8 cellular contexts compared by ENCODE assay signal in the genomic region with DNA sequence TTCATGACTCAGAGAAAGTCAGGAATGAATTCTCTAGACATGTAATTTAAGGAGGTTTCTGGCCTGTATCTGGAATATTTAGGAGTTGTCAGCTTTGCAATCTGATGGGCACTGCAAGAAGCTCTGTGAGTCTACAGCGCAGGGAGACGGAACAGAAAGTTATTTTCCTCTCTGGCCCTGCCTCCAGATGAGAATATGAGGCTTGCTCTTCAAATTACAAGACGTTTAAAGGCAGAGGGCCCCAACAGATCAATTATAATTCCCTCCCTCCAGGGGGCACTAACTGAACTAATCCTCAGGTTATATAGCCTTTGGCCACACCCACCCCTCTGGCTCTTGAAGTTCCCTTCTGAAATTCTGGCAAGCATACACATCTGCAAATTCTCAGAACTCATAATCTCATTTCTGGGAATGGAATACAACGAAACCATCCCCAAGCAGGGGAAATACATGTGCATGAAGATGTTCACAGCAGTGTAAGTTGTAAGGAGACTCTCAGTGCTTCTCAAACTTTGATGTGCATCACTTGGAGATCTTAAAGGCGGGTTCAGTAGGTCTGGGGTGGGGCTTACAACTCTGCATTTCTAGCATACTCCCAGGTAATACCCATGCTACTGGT.
DNase-seq lines count a peak whose midpoint lies in the region; ATAC-seq and TF ChIP-seq lines count a peak whose summit lies in the region.

No MANE protein-coding gene starts in this region.

- peak; percentile 97 for ATAC-seq in GM18867 (IDR thresholded peaks at IDR 0.05; ENCODE audit: unreplicated experiment)
- peak; percentile 74 for ATAC-seq in HG03103 (IDR thresholded peaks at IDR 0.05; ENCODE audit: low read depth, unreplicated experiment)
- ATAC-seq in activated naive CD4-positive, alpha-beta T cell treated with anti-CD3 and anti-CD28 coated beads, Interleukin-2, amount 50 U/mL, for 72 hours = peak; percentile 71 to 95
- no peak for ATAC-seq in HG03457 (IDR thresholded peaks at IDR 0.05; ENCODE audit: unreplicated experiment)

- no peak overlapping the region for H3K4me3 ChIP-seq in AG09309 (ENCODE audit: control insufficient read depth, low read depth, low read length)

- DNase-seq in AG09309 (ENCODE audit: low read depth) (peak; percentile 46), RPMI8226 (peak; percentile 76), inferior parietal cortex (ENCODE audit: extremely low spot score) (peak; percentile 33)
- DNase-seq in activated naive CD4-positive, alpha-beta T cell treated with anti-CD3 and anti-CD28 coated beads, Interleukin-2, amount 50 U/mL, for 72 hours (ENCODE audit: low spot score in 2 of 2) = peak in 1 of 2 donors; percentile 56
- peak; percentile 62 for DNase-seq in stimulated activated CD8-positive, alpha-beta memory T cell treated with anti-CD3 and anti-CD28 coated beads, Interleukin-4, amount 100 ng/mL, for 48 hours

- H3K27ac Mint-ChIP-seq in activated naive CD4-positive, alpha-beta T cell treated with anti-CD3 and anti-CD28 coated beads, Interleukin-2, amount 50 U/mL, for 72 hours = no peak overlapping the region

- no peak for TF ChIP-seq CTCF in AG09309 (IDR thresholded peaks at IDR 0.05; ENCODE audit: control insufficient read depth, insufficient read depth, low read depth, low read length, missing control alignments)

- no peaks in the 10 kb centered on the region for H3K9me3 Mint-ChIP-seq in activated naive CD4-positive, alpha-beta T cell treated with anti-CD3 and anti-CD28 coated beads, Interleukin-2, amount 50 U/mL, for 72 hours

- H3K36me3 Mint-ChIP-seq in activated naive CD4-positive, alpha-beta T cell treated with anti-CD3 and anti-CD28 coated beads, Interleukin-2, amount 50 U/mL, for 72 hours = no peaks in the 10 kb centered on the region
